Comparison of ENCODE assay signal across 37 cellular contexts in the genomic region with DNA sequence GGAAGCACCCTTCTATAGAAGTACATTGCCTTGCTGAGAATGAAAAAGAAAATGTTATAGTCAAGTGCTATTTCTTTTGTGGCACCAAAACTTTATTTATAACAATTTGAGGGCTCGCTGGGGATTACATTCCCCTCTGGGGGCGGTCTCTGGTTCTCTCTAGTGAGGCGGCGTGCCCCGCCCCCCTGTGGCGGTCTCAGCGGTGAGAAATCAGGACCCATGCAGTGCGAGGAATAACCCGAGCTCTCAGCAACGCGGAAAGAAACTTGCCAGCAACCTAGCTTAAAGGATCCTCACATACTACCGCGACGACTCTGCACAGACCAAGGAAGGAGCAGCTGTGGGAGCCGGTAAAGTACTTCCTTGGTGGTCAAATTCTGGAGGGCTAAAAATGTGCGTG.
"Had no signal": no experiment of that assay in that cellular context is flagged by ENCODE, and none has a peak within 500 bp of the region (broad histone marks: within the 10 kb centered on the region; RNA-seq: fewer than 3 reads in every experiment).

No MANE protein-coding gene starts in this region.

- H3K27me3 ChIP-seq: adrenal gland, body of pancreas, breast epithelium, Peyer's patch, SJSA1 had no signal

- H3K4me3 ChIP-seq: adrenal gland, body of pancreas, breast epithelium, Peyer's patch, SJSA1 had no signal

- H3K4me1 Mint-ChIP-seq: activated B cell treated with CpG ODN at 0.5 μM for 24 hours had no signal

- H3K4me1 ChIP-seq: adrenal gland, body of pancreas, breast epithelium, Peyer's patch, SJSA1 had no signal

- H3K27ac Mint-ChIP-seq: activated B cell treated with CpG ODN at 0.5 μM for 24 hours; activated CD4-positive, alpha-beta memory T cell treated with anti-CD3 and anti-CD28 coated beads for 36 hours; activated naive CD4-positive, alpha-beta T cell treated with anti-CD3 and anti-CD28 coated beads for 36 hours; activated naive CD4-positive, alpha-beta T cell treated with anti-CD3 and anti-CD28 coated beads, Interleukin-2, amount 50 U/mL, for 72 hours; activated T-helper 1 cell treated with anti-CD3 and anti-CD28 coated beads, Interleukin-12 subunit alpha, Interleukin-12 subunit beta, Interleukin-2, Interleukin-4 antibody, amounts not matched to agents 30 ng/mL and 10 ng/mL and 1 ng/mL, durations not matched to agents 14 hours and 24 hours and 36 hours; T-helper 1 cell treated with Interleukin-12 subunit alpha and Interleukin-12 subunit beta and Interleukin-4 antibody, amounts not matched to agents 30 μg/mL and 1 μg/mL, for 36 hours; T-helper 2 cell treated with Interferon-gamma antibody and Interleukin-4, amounts not matched to agents 5 μg/mL and 100 μg/mL, for 36 hours had no signal

- DNase-seq: activated B cell treated with CpG ODN at 0.5 μM for 24 hours; activated CD4-positive, alpha-beta memory T cell treated with anti-CD3 and anti-CD28 coated beads for 36 hours; activated CD4-positive, alpha-beta T cell treated with anti-CD3 and anti-CD28 coated beads for 4 hours; activated CD4-positive, alpha-beta T cell treated with anti-CD3 and anti-CD28 coated beads, Interleukin-2, amount 50 U/mL, for 1 hour; activated CD4-positive, CD25-positive, alpha-beta regulatory T cell treated with anti-CD3 and anti-CD28 coated beads, Interleukin-2, amount 50 U/mL, for 72 hours; activated CD8-positive, alpha-beta memory T cell treated with anti-CD3 and anti-CD28 coated beads, Interleukin-2, amount 50 U/mL, for 4 hours; activated gamma-delta T cell treated with Interleukin-2 at 50 U/mL for 16 hours; activated naive CD4-positive, alpha-beta T cell treated with anti-CD3 and anti-CD28 coated beads for 36 hours; activated T-cell treated with anti-CD3 and anti-CD28 coated beads for 4 hours; activated T-cell treated with anti-CD3 and anti-CD28 coated beads, Interleukin-2, amount 50 U/mL, for 4 hours; adrenal gland; body of pancreas; MM.1S; MV-4-11; NCI-H1092; NCI-H1436 treated with DMSO at 0.1 percent for 48 hours; NCI-H187; NCI-H2029 treated with DMSO at 0.1 percent for 48 hours; NCI-H2107; NCI-H2171; NCI-H510A; NCI-H526; NCI-H748 treated with DMSO at 0.1 percent for 48 hours; NK-92 treated with Interleukin-12 subunit alpha and Interleukin-12 subunit beta, amount 100 ng/mL, for 24 hours; Peyer's patch; RPMI8226; SHP77 treated with DMSO at 0.1 percent for 48 hours; SK-N-SH had no signal

- ATAC-seq: activated naive CD4-positive, alpha-beta T cell treated with anti-CD3 and anti-CD28 coated beads, Interleukin-2, amount 50 U/mL, for 72 hours; activated T-cell treated with anti-CD3 and anti-CD28 coated beads, Interleukin-2, amount 50 U/mL, for 4 hours; body of pancreas; PC-3 had no signal

- H3K9me3 ChIP-seq: adrenal gland, body of pancreas, breast epithelium, Peyer's patch, SJSA1, SK-N-SH had no signal

- FAIRE-seq: astrocyte had no signal

- H3K9me3 Mint-ChIP-seq: activated B cell treated with CpG ODN at 0.5 μM for 24 hours; activated naive CD4-positive, alpha-beta T cell treated with anti-CD3 and anti-CD28 coated beads for 36 hours; activated T-cell treated with anti-CD3 and anti-CD28 coated beads, Interleukin-2, amount 50 U/mL, for 4 hours; activated T-helper 1 cell treated with anti-CD3 and anti-CD28 coated beads, Interleukin-12 subunit alpha, Interleukin-12 subunit beta, Interleukin-2, Interleukin-4 antibody, amounts not matched to agents 30 ng/mL and 10 ng/mL and 1 ng/mL, durations not matched to agents 14 hours and 24 hours and 36 hours; T-helper 1 cell treated with Interleukin-12 subunit alpha and Interleukin-12 subunit beta and Interleukin-4 antibody, amounts not matched to agents 30 μg/mL and 1 μg/mL, for 36 hours; T-helper 2 cell treated with Interferon-gamma antibody and Interleukin-4, amounts not matched to agents 5 μg/mL and 100 μg/mL, for 36 hours had no signal

- H3K9ac ChIP-seq: KMS-11, SK-N-SH had no signal

- H3K27ac ChIP-seq: adrenal gland, body of pancreas, breast epithelium, KMS-11, Peyer's patch, SJSA1 had no signal

- H3K36me3 Mint-ChIP-seq: activated CD4-positive, alpha-beta memory T cell treated with anti-CD3 and anti-CD28 coated beads for 36 hours had no signal

- H3K9me2 ChIP-seq: SK-N-SH had no signal

- H3K36me3 ChIP-seq: adrenal gland, breast epithelium, Peyer's patch, SJSA1 had no signal

- H3K4me2 ChIP-seq: KMS-11, SK-N-SH had no signal

- H3K4me3 Mint-ChIP-seq: activated B cell treated with CpG ODN at 0.5 μM for 24 hours; activated CD4-positive, alpha-beta memory T cell treated with anti-CD3 and anti-CD28 coated beads for 36 hours; activated naive CD4-positive, alpha-beta T cell treated with anti-CD3 and anti-CD28 coated beads for 36 hours; activated T-cell treated with anti-CD3 and anti-CD28 coated beads, Interleukin-2, amount 50 U/mL, for 4 hours; activated T-helper 1 cell treated with anti-CD3 and anti-CD28 coated beads, Interleukin-12 subunit alpha, Interleukin-12 subunit beta, Interleukin-2, Interleukin-4 antibody, amounts not matched to agents 30 ng/mL and 10 ng/mL and 1 ng/mL, durations not matched to agents 14 hours and 24 hours and 36 hours; T-helper 1 cell treated with Interleukin-12 subunit alpha and Interleukin-12 subunit beta and Interleukin-4 antibody, amounts not matched to agents 30 μg/mL and 1 μg/mL, for 36 hours; T-helper 2 cell treated with Interferon-gamma antibody and Interleukin-4, amounts not matched to agents 5 μg/mL and 100 μg/mL, for 36 hours had no signal
